ENCODE assay signal across 30 cellular contexts in the genomic region with DNA sequence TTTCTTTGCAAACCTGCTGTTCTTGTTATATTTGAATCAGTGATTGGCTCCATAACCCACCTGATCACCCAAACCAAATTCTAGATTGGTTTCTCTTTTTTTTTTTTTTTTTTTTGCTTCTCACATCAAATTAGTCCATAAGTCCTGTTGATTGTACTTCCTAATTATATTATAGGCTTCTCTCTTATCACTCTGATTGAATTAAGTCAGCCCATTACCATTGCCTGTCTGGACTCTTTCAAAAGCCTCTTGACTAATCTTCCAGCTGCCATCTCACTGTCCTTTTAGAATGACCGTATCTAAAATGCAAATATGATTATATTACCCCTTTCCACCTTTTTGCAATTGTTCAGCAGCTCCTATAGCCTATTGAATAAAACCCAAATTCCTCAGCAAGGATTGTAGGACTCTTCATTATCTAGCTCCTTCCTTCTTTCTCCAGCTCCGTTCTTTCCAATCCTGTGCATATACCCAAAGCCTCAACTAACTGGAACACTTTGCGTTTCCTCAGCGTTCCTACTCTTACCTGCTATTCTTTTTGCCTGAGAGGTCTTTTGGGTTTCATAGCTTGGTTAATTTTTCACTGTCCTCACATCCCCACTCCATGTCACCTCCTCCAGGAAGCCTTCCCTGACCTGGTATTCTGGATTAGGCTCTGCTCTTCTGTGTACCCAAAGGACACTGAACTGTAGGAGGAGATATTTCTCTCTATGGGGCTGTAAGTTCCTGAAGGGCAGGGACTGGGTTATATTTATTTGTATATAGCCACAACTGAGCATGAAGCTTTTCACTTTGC.
"Had no signal": no experiment of that assay in that cellular context is flagged by ENCODE, and none has a peak within 500 bp of the region (broad histone marks: within the 10 kb centered on the region; RNA-seq: fewer than 3 reads in every experiment).

No MANE protein-coding gene starts in this region.

- H3K27me3 ChIP-seq: ascending aorta, breast epithelium, cardiac muscle cell, colonic mucosa, gastrocnemius medialis, heart left ventricle had no signal

- H3K36me3 ChIP-seq: ascending aorta, breast epithelium, cardiac muscle cell, colonic mucosa, gastrocnemius medialis, heart left ventricle had no signal

- H3K4me3 ChIP-seq: ascending aorta, breast epithelium, cardiac muscle cell, colonic mucosa, gastrocnemius medialis, heart left ventricle had no signal

- ATAC-seq: activated naive CD4-positive, alpha-beta T cell treated with anti-CD3 and anti-CD28 coated beads, Interleukin-2, amount 50 U/mL, for 72 hours; activated T-cell treated with anti-CD3 and anti-CD28 coated beads, Interleukin-2, amount 50 U/mL, for 72 hours; esophagus mucosa; foreskin keratinocyte; gastrocnemius medialis; heart left ventricle; WTC11 had no signal

- H3K4me1 ChIP-seq: ascending aorta, breast epithelium, colonic mucosa, foreskin keratinocyte, gastrocnemius medialis had no signal

- H3K27ac ChIP-seq: ascending aorta, breast epithelium, cardiac muscle cell, colonic mucosa, foreskin keratinocyte, gastrocnemius medialis, heart left ventricle, VCaP had no signal

- DNase-seq: activated CD4-positive, alpha-beta memory T cell treated with anti-CD3 and anti-CD28 coated beads, Interleukin-2, amount 10 ng/mL, durations not matched to agents 7 days and 5 days; activated CD4-positive, alpha-beta T cell treated with anti-CD3 and anti-CD28 coated beads for 1 hour; activated CD4-positive, alpha-beta T cell treated with anti-CD3 and anti-CD28 coated beads for 4 hours; activated CD4-positive, alpha-beta T cell treated with anti-CD3 and anti-CD28 coated beads, Interleukin-2, amount 10 ng/mL, durations not matched to agents 7 days and 5 days; activated CD4-positive, alpha-beta T cell treated with anti-CD3 and anti-CD28 coated beads, Interleukin-2, amount 50 U/mL, for 4 hours; activated CD8-positive, alpha-beta memory T cell treated with anti-CD3 and anti-CD28 coated beads, Interleukin-2, amount 50 U/mL, for 48 hours; activated gamma-delta T cell; activated naive CD4-positive, alpha-beta T cell; activated naive CD4-positive, alpha-beta T cell treated with anti-CD3 and anti-CD28 coated beads, Interleukin-2, amount 10 ng/mL, durations not matched to agents 7 days and 5 days; activated naive CD8-positive, alpha-beta T cell treated with anti-CD3 and anti-CD28 coated beads, Interleukin-2, amount 10 ng/mL, durations not matched to agents 7 days and 5 days; activated T-cell treated with anti-CD3 and anti-CD28 coated beads for 4 hours; activated T-cell treated with anti-CD3 and anti-CD28 coated beads, Interleukin-2, amount 50 U/mL, for 24 hours; activated T-cell treated with anti-CD3 and anti-CD28 coated beads, Interleukin-2, amount 50 U/mL, for 72 hours; central memory CD4-positive, alpha-beta T cell; cerebellar nuclear complex; colonic mucosa; effector memory CD4-positive, alpha-beta T cell; endodermal cell; foreskin keratinocyte; gastrocnemius medialis; glutamatergic neuron; heart left ventricle; T-helper 2 cell had no signal
